Comparison of ENCODE assay signal across 8 cellular contexts in the genomic region with DNA sequence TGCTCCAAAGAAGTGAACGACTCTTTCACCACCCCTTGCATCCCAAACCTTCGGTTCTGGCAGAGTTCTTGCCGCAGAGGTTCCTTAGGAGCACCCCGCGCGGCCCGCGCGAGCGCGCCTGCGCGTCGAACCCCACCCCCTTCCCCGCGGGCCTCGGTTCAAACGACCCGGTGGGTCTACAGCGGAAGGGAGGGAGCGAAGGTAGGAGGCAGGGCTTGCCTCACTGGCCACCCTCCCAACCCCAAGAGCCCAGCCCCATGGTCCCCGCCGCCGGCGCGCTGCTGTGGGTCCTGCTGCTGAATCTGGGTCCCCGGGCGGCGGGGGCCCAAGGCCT. TPM values are rescaled to one million over a fixed set of nuclear protein-coding genes. Genes with fewer than 3 reads are reported as not detected.
DNase-seq lines count a peak whose midpoint lies in the region; ATAC-seq and TF ChIP-seq lines count a peak whose summit lies in the region.

A gene with protein sequence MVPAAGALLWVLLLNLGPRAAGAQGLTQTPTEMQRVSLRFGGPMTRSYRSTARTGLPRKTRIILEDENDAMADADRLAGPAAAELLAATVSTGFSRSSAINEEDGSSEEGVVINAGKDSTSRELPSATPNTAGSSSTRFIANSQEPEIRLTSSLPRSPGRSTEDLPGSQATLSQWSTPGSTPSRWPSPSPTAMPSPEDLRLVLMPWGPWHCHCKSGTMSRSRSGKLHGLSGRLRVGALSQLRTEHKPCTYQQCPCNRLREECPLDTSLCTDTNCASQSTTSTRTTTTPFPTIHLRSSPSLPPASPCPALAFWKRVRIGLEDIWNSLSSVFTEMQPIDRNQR (plus strand): TSS at position 161 of the 334 bp plus-strand sequence. CDS start 97 bp downstream, at position 258.

- H3K36me3 Mint-ChIP-seq in activated CD4-positive, alpha-beta T cell treated with anti-CD3 and anti-CD28 coated beads for 36 hours (ENCODE audit: low read depth): peaks cover 22% of the 10 kb centered on the region
- peaks cover 3 to 9% of the 10 kb centered on the region in 2 donors for H3K36me3 Mint-ChIP-seq in activated T-cell treated with anti-CD3 and anti-CD28 coated beads, Interleukin-2, amount 50 U/mL, for 72 hours (ENCODE audit: insufficient read depth in 2 of 2)

- peaks cover 54% of the 10 kb centered on the region for H3K4me1 Mint-ChIP-seq in activated CD4-positive, alpha-beta T cell treated with anti-CD3 and anti-CD28 coated beads for 36 hours
- H3K4me1 Mint-ChIP-seq in activated T-cell treated with anti-CD3 and anti-CD28 coated beads, Interleukin-2, amount 50 U/mL, for 72 hours (ENCODE audit: low read depth): peaks cover 25% of the 10 kb centered on the region

- TF ChIP-seq POLR2A in esophagus squamous epithelium (IDR thresholded peaks at IDR 0.05): peak in 2 of 4 donors; percentile 45 to 63
- peak; percentile 51 for TF ChIP-seq POLR2A in testis (IDR thresholded peaks at IDR 0.05)

- peak; percentile 55 for ATAC-seq in activated CD4-positive, alpha-beta T cell treated with anti-CD3 and anti-CD28 coated beads for 36 hours
- peak; percentile 46 for ATAC-seq in HG03342 (IDR thresholded peaks at IDR 0.05; ENCODE audit: unreplicated experiment)
- ATAC-seq in activated T-cell treated with anti-CD3 and anti-CD28 coated beads, Interleukin-2, amount 50 U/mL, for 72 hours (replicated peaks in 1 of 2): peak; percentile 70 to 71

- no peaks in the 10 kb centered on the region for H3K9me3 Mint-ChIP-seq in activated CD4-positive, alpha-beta T cell treated with anti-CD3 and anti-CD28 coated beads for 36 hours (ENCODE audit: low read depth)
- no peaks in the 10 kb centered on the region for H3K9me3 Mint-ChIP-seq in activated T-cell treated with anti-CD3 and anti-CD28 coated beads, Interleukin-2, amount 50 U/mL, for 72 hours

- peak within 1 kb of the TSS; percentile 92 for H3K9ac ChIP-seq in mucosa of stomach (ENCODE audit: low read length)

- H3K27ac Mint-ChIP-seq in activated CD4-positive, alpha-beta T cell treated with anti-CD3 and anti-CD28 coated beads for 36 hours: peak within 1 kb of the TSS; percentile 86
- peak within 1 kb of the TSS; percentile 85 for H3K27ac Mint-ChIP-seq in activated T-cell treated with anti-CD3 and anti-CD28 coated beads, Interleukin-2, amount 50 U/mL, for 72 hours

- peak within 1 kb of the TSS; percentile 84 for H3K4me3 Mint-ChIP-seq in activated CD4-positive, alpha-beta T cell treated with anti-CD3 and anti-CD28 coated beads for 36 hours
- H3K4me3 Mint-ChIP-seq in activated T-cell treated with anti-CD3 and anti-CD28 coated beads, Interleukin-2, amount 50 U/mL, for 72 hours: peak within 1 kb of the TSS; percentile 93 to 98

- H3K4me1 ChIP-seq in esophagus squamous epithelium (peaks cover 10 to 49% (median 14%) of the 10 kb centered on the region in 3 donors), mucosa of stomach (ENCODE audit: control insufficient read depth, insufficient read depth, low read length) (peaks cover 20% of the 10 kb centered on the region), testis (peaks cover 4% of the 10 kb centered on the region)

- CTCF ChIA-PET in activated CD4-positive, alpha-beta T cell treated with anti-CD3 and anti-CD28 coated beads for 36 hours (lab: Charles Lee): interaction anchor here (0.8 to 3.2 kb wide), 16 partner anchors 8 to 84 kb away, joined by 3 to 34 read pairs (median 4); partner anchors contain the start of genes ANXA9, BNIPL, CDC42SE1 and MINDY1

- no peaks in the 10 kb centered on the region for H3K27me3 Mint-ChIP-seq in activated CD4-positive, alpha-beta T cell treated with anti-CD3 and anti-CD28 coated beads for 36 hours
- no peaks in the 10 kb centered on the region for H3K27me3 Mint-ChIP-seq in activated T-cell treated with anti-CD3 and anti-CD28 coated beads, Interleukin-2, amount 50 U/mL, for 72 hours (ENCODE audit: low read depth)

- TF ChIP-seq CTCF in esophagus squamous epithelium (IDR thresholded peaks at IDR 0.05): no peak
- no peak for TF ChIP-seq CTCF in testis (IDR thresholded peaks at IDR 0.05)

- 0% methylated on average over 1 to 7 of the region's 29 CpGs for WGBS in esophagus squamous epithelium, 2 donors
- WGBS in testis, 2 donors: 0% methylated on average over 1 to 20 of the region's 29 CpGs

- H3K36me3 ChIP-seq in esophagus squamous epithelium: peaks cover under 1 to 57% (median 10%) of the 10 kb centered on the region in 3 donors
- no peaks in the 10 kb centered on the region for H3K36me3 ChIP-seq in mucosa of stomach (ENCODE audit: control insufficient read depth, insufficient read depth, low read length)
- H3K36me3 ChIP-seq in testis (ENCODE audit: low read depth, missing control alignments): no peaks in the 10 kb centered on the region

- peak; percentile 70 for DNase-seq in activated CD4-positive, alpha-beta T cell treated with anti-CD3 and anti-CD28 coated beads for 36 hours
- DNase-seq in activated CD4-positive, alpha-beta T cell treated with anti-CD3 and anti-CD28 coated beads for 1 hour: no peak
- peak; percentile 59 for DNase-seq in NCI-H82 treated with DMSO at 0.1 percent for 48 hours (lab: John Stamatoyannopoulos, UW; ENCODE audit: unreplicated experiment)
- DNase-seq in activated T-cell treated with anti-CD3 and anti-CD28 coated beads, Interleukin-2, amount 50 U/mL, for 72 hours: peak; percentile 69 to 71
- DNase-seq in esophagus squamous epithelium (lab: John Stamatoyannopoulos, UW): no peak
- peak; percentile 86 for DNase-seq in testis

- H3K9me3 ChIP-seq in esophagus squamous epithelium (no peaks in the 10 kb centered on the region), mucosa of stomach (ENCODE audit: control insufficient read depth, low read length) (no peaks in the 10 kb centered on the region), testis (no peaks in the 10 kb centered on the region)

- H3K27me3 ChIP-seq in esophagus squamous epithelium (no peaks in the 10 kb centered on the region), mucosa of stomach (ENCODE audit: control insufficient read depth, insufficient read depth, low read length) (no peaks in the 10 kb centered on the region), testis (no peaks in the 10 kb centered on the region)

- peak within 1 kb of the TSS; percentile 79 to 94 (median 88) for H3K27ac ChIP-seq in esophagus squamous epithelium
- H3K27ac ChIP-seq in testis: peak within 1 kb of the TSS; percentile 89 to 95

- POLR2A ChIA-PET in activated CD4-positive, alpha-beta T cell treated with anti-CD3 and anti-CD28 coated beads for 36 hours (lab: Charles Lee): interaction anchor here (0.9 to 1.9 kb wide), 4 partner anchors 10 to 234 kb away, joined by 3 to 6 read pairs (median 4); partner anchors contain the start of genes CDC42SE1, MLLT11 and TNFAIP8L2

- intact Hi-C loops in activated CD4-positive, alpha-beta T cell treated with anti-CD3 and anti-CD28 coated beads for 36 hours (cut with DNase I, micrococcal nuclease): no loop called here
- intact Hi-C loops in esophagus squamous epithelium (cut with DNase I) (no loop called here), testis (cut with DNase I; ENCODE audit: low total_unique reads) (no loop called here)

- H3K4me3 ChIP-seq in esophagus squamous epithelium: peak within 1 kb of the TSS; percentile 45 to 74 (median 72)
- peak within 1 kb of the TSS; percentile 86 for H3K4me3 ChIP-seq in mucosa of stomach (ENCODE audit: low read length)
- H3K4me3 ChIP-seq in testis: peak within 1 kb of the TSS; percentile 79 to 93

RNA-seq across cellular contexts. Expression of the gene that starts here (rescaled TPM):
- total RNA-seq in activated CD4-positive, alpha-beta T cell treated with anti-CD3 and anti-CD28 coated beads for 36 hours: 1 to 10 TPM; 1.3 to 1.5 TPM
- 1 to 10 TPM; 2.1 to 3.1 TPM for total RNA-seq in activated T-cell treated with anti-CD3 and anti-CD28 coated beads, Interleukin-2, amount 50 U/mL, for 72 hours
- total RNA-seq in esophagus squamous epithelium (1 to 10 TPM in 3 of 4 donors, under 1 TPM in 1; 0.23 to 3.2 (median 2.3) TPM), testis (10 to 100 TPM; 57.3 to 78.4 TPM)
- 145 TPM for polyA plus RNA-seq in testis (ENCODE audit: insufficient read depth, low read depth, low replicate concordance)

Comparison
In these comparisons a context has a peak if more than half of its experiments do, and no peak if none do; other contexts are left out.
1. RNA of the gene that starts here (total RNA-seq): 57.3 to 78.4 TPM in testis; 2.1 to 3.1 TPM in activated T-cell treated with anti-CD3 and anti-CD28 coated beads, Interleukin-2, amount 50 U/mL, for 72 hours, 0.23 to 3.2 TPM in esophagus squamous epithelium and 1.3 to 1.5 TPM in activated CD4-positive, alpha-beta T cell treated with anti-CD3 and anti-CD28 coated beads for 36 hours; every median in the first group is over 10 times any median in the second.
2. DNase-seq: peak in activated CD4-positive, alpha-beta T cell treated with anti-CD3 and anti-CD28 coated beads for 36 hours (single experiment), NCI-H82 treated with DMSO at 0.1 percent for 48 hours (single experiment), activated T-cell treated with anti-CD3 and anti-CD28 coated beads, Interleukin-2, amount 50 U/mL, for 72 hours (2 of 2) and testis (single experiment); none in activated CD4-positive, alpha-beta T cell treated with anti-CD3 and anti-CD28 coated beads for 1 hour (single experiment) and esophagus squamous epithelium (single experiment).
3. Peak in every context shown above with its lines, with median percentiles within 50 percentile points of each other: ATAC-seq and H3K4me3 ChIP-seq.